In the genomic region with DNA sequence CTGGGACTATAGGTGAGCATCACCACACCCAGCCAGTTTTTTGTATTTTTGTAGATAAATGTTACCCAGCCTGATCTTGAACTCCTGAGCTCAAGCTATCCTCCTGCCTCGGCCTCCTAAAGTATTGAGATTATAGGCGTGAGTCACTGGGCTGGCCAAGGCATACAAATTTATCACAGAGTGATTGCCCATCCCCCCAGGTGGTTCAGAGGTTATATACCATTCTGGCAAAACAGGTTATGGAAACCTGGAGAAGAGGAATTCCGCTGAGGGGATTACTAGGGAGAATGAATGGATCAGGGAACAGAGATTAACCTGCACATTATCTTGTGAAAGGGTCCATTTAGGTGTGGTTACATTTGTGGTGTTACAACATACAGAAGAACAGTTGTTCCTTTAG, we compare ENCODE assay signal across 1 cellular context.
TF ChIP-seq lines count a peak whose summit lies in the region.

No MANE protein-coding gene starts in this region.

TF ChIP-seq in WTC11, 78 proteins besides CTCF, POLR2A, EP300 and RAD21 (continued from another document):
- TF ChIP-seq ZNF281 (CRISPR knock-in tag; IDR thresholded peaks at IDR 0.05) (no peak), SP1 (CRISPR knock-in tag; conservative IDR thresholded peaks at IDR 0.05) (no peak), E2F1 (CRISPR knock-in tag; IDR thresholded peaks at IDR 0.05) (no peak), CBFB (CRISPR knock-in tag; IDR thresholded peaks at IDR 0.05; ENCODE audit: low read depth) (no peak), STAT6 (CRISPR knock-in tag; conservative IDR thresholded peaks at IDR 0.05; ENCODE audit: low read depth) (no peak), ZNF416 (CRISPR knock-in tag; IDR thresholded peaks at IDR 0.05) (no peak), CREM (CRISPR knock-in tag; IDR thresholded peaks at IDR 0.05) (no peak), AR (CRISPR knock-in tag; IDR thresholded peaks at IDR 0.05) (no peak)
TF ChIP-seq in WTC11: peak in this region for 0.
